In the genomic region with DNA sequence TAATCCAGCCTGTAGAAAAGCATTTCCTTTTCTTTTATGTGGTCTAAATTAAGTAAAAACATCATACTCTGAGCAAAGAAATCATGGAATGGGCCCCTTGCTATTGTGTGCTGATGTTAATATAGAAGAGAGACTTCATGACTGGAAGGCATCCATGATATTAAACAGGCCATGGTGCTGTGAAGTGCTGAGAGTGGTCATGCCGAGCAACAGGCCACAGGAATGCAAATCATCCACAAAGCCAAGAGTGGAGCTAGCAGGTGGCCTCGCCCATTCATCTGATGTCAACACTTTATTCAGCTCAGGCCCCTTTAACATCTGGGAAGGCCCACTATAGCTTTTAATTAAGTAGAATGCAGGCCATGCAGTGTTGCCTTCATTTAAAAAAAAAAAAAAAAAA, we compare ENCODE assay signal across 14 cellular contexts.
A peak's percentile ranks its signal among the peaks of the same experiment; 100 is the strongest.
DNase-seq lines count a peak whose midpoint lies in the region; ATAC-seq and TF ChIP-seq lines count a peak whose summit lies in the region.
"Had no signal": no experiment of that assay in that cellular context is flagged by ENCODE, and none has a peak within 500 bp of the region (broad histone marks: within the 10 kb centered on the region; RNA-seq: fewer than 3 reads in every experiment).

No MANE protein-coding gene starts in this region.

- H3K4me3 ChIP-seq in Panc1 (ENCODE audit: low read depth in 2 of 2, low read length in 2 of 2), result no peak overlapping the region
- H3K4me3 ChIP-seq in ovary, result no peak overlapping the region
- H3K4me3 ChIP-seq: skin epidermis had no signal

- peaks cover 6% of the 10 kb centered on the region; the same call in 1 of the 2 replicates for H3K4me1 ChIP-seq in Panc1 (ENCODE audit: control insufficient read depth, insufficient read depth, low read length)
- no peaks in the 10 kb centered on the region for H3K4me1 ChIP-seq in ovary (ENCODE audit: insufficient read depth)

- H3K4me1 Mint-ChIP-seq in neural crest cell, result peaks cover 17% of the 10 kb centered on the region
- no peaks in the 10 kb centered on the region for H3K4me1 Mint-ChIP-seq in activated T-helper 2 cell treated with anti-CD3 and anti-CD28 coated beads, Interferon-gamma antibody, Interleukin-2, Interleukin-4, amounts not matched to agents 10 μg/mL and 5 μg/mL and 100 μg/mL, durations not matched to agents 14 hours and 24 hours and 36 hours (ENCODE audit: low read depth)
- H3K4me1 Mint-ChIP-seq: IgD-negative memory B cell; stimulated activated naive B cell treated with anti-CD40 and anti-IgM and Interleukin-4, amounts not matched to agents 10 μg/mL and 1 μg/mL and 100 μg/mL, for 72 hours had no signal

- intact Hi-C loops in Panc1 (cut with micrococcal nuclease; ENCODE audit: unreplicated experiment) (no loop called here), ovary (cut with DNase I) (no loop called here)
- intact Hi-C loops in activated T-helper 2 cell treated with anti-CD3 and anti-CD28 coated beads, Interferon-gamma antibody, Interleukin-2, Interleukin-4, amounts not matched to agents 10 μg/mL and 5 μg/mL and 100 μg/mL, durations not matched to agents 14 hours and 24 hours and 36 hours (cut with micrococcal nuclease), result no loop called here

- H3K27ac ChIP-seq in Panc1 (ENCODE audit: low read length) (peak overlapping the region; percentile 51; the same call in 1 of the 2 replicates), ovary (no peak overlapping the region)
- H3K27ac ChIP-seq: skin epidermis had no signal

- ATAC-seq in Panc1 (0 out of 2 replicates have a peak, but pooled peaks have one; percentile 48), HG02623 (IDR thresholded peaks at IDR 0.05; ENCODE audit: unreplicated experiment) (no peak)
- ATAC-seq: left lobe of liver; stimulated activated naive B cell treated with anti-CD40 and anti-IgM and Interleukin-4, amounts not matched to agents 10 μg/mL and 1 μg/mL and 100 μg/mL, for 72 hours had no signal

- H3K9me3 ChIP-seq in Panc1 (ENCODE audit: control insufficient read depth, insufficient read depth, low read depth, low read length) (no peaks in the 10 kb centered on the region), ovary (no peaks in the 10 kb centered on the region)

- no TSS peak for BruUV-seq in Panc1 (replicated peaks; lab: Mats Ljungman, UMichigan)

- H3K9me3 Mint-ChIP-seq in neural crest cell, result peaks cover 7% of the 10 kb centered on the region
- no peaks in the 10 kb centered on the region for H3K9me3 Mint-ChIP-seq in activated T-helper 2 cell treated with anti-CD3 and anti-CD28 coated beads, Interferon-gamma antibody, Interleukin-2, Interleukin-4, amounts not matched to agents 10 μg/mL and 5 μg/mL and 100 μg/mL, durations not matched to agents 14 hours and 24 hours and 36 hours

- H3K27me3 ChIP-seq in Panc1 (ENCODE audit: control insufficient read depth, insufficient read depth, low read length) (no peaks in the 10 kb centered on the region), ovary (no peaks in the 10 kb centered on the region)

- H3K27ac Mint-ChIP-seq in neural crest cell (ENCODE audit: unreplicated experiment), result peak overlapping the region; percentile 57
- H3K27ac Mint-ChIP-seq in activated T-helper 2 cell treated with anti-CD3 and anti-CD28 coated beads, Interferon-gamma antibody, Interleukin-2, Interleukin-4, amounts not matched to agents 10 μg/mL and 5 μg/mL and 100 μg/mL, durations not matched to agents 14 hours and 24 hours and 36 hours, result no peak overlapping the region
- H3K27ac Mint-ChIP-seq: IgD-negative memory B cell; stimulated activated naive B cell treated with anti-CD40 and anti-IgM and Interleukin-4, amounts not matched to agents 10 μg/mL and 1 μg/mL and 100 μg/mL, for 72 hours had no signal

- TF ChIP-seq CTCF in Panc1 (IDR thresholded peaks at IDR 0.05), result no peak
- TF ChIP-seq CTCF in neural crest cell (conservative IDR thresholded peaks at IDR 0.05), result no peak
- TF ChIP-seq CTCF in ovary (IDR thresholded peaks at IDR 0.05), result no peak

- H3K27me3 Mint-ChIP-seq in neural crest cell (ENCODE audit: low read depth), result no peaks in the 10 kb centered on the region
- no peaks in the 10 kb centered on the region for H3K27me3 Mint-ChIP-seq in activated T-helper 2 cell treated with anti-CD3 and anti-CD28 coated beads, Interferon-gamma antibody, Interleukin-2, Interleukin-4, amounts not matched to agents 10 μg/mL and 5 μg/mL and 100 μg/mL, durations not matched to agents 14 hours and 24 hours and 36 hours (ENCODE audit: low read depth)
- H3K27me3 Mint-ChIP-seq: IgD-negative memory B cell; stimulated activated naive B cell treated with anti-CD40 and anti-IgM and Interleukin-4, amounts not matched to agents 10 μg/mL and 1 μg/mL and 100 μg/mL, for 72 hours had no signal

- POLR2A ChIA-PET in Panc1 (lab: Charles Lee), result no interaction called here

- 44 to 63% (median 50%) methylated on average over 2 of the region's 2 CpGs for WGBS in ovary, 3 donors

- in situ Hi-C loops in Panc1 (cut with HindIII; ENCODE audit: low pct_unique_long_range_greater_than_20kb, low sequenced_read_pairs), result no loop called here

- H3K36me3 Mint-ChIP-seq in neural crest cell (ENCODE audit: low read depth), result no peaks in the 10 kb centered on the region
- no peaks in the 10 kb centered on the region for H3K36me3 Mint-ChIP-seq in activated T-helper 2 cell treated with anti-CD3 and anti-CD28 coated beads, Interferon-gamma antibody, Interleukin-2, Interleukin-4, amounts not matched to agents 10 μg/mL and 5 μg/mL and 100 μg/mL, durations not matched to agents 14 hours and 24 hours and 36 hours (ENCODE audit: low read depth)
- H3K36me3 Mint-ChIP-seq: IgD-negative memory B cell; stimulated activated naive B cell treated with anti-CD40 and anti-IgM and Interleukin-4, amounts not matched to agents 10 μg/mL and 1 μg/mL and 100 μg/mL, for 72 hours had no signal

- DNase-seq in ELR (ENCODE audit: low read depth) (peak; percentile 69), Panc1 (ENCODE audit: low read depth, low spot score) (no peak), fibroblast of peridontal ligament (ENCODE audit: extremely low read depth) (peak; percentile 68), neural crest cell (ENCODE audit: low read depth, low spot score) (peak; percentile 3), ovary (no peak), NCI-H128 (lab: John Stamatoyannopoulos, UW; ENCODE audit: unreplicated experiment) (no peak)
- DNase-seq in activated T-helper 2 cell treated with anti-CD3 and anti-CD28 coated beads, Interferon-gamma antibody, Interleukin-2, Interleukin-4, amounts not matched to agents 10 μg/mL and 5 μg/mL and 100 μg/mL, durations not matched to agents 14 hours and 24 hours and 36 hours (ENCODE audit: low spot score), result no peak
- DNase-seq: DMS153; NCI-H510A treated with DMSO at 0.1 percent for 48 hours; stimulated activated naive B cell treated with anti-CD40 and anti-IgM and Interleukin-4, amounts not matched to agents 10 μg/mL and 1 μg/mL and 100 μg/mL, for 72 hours had no signal

- CTCF ChIA-PET in Panc1 (lab: Charles Lee), result no interaction called here

- TF ChIP-seq EP300 in ovary (IDR thresholded peaks at IDR 0.05), result no peak

- no peak for TF ChIP-seq POLR2A in ovary (IDR thresholded peaks at IDR 0.05)

- H3K4me3 Mint-ChIP-seq in neural crest cell, result no peak overlapping the region
- H3K4me3 Mint-ChIP-seq in activated T-helper 2 cell treated with anti-CD3 and anti-CD28 coated beads, Interferon-gamma antibody, Interleukin-2, Interleukin-4, amounts not matched to agents 10 μg/mL and 5 μg/mL and 100 μg/mL, durations not matched to agents 14 hours and 24 hours and 36 hours (ENCODE audit: low read depth), result no peak overlapping the region
- H3K4me3 Mint-ChIP-seq: IgD-negative memory B cell; stimulated activated naive B cell treated with anti-CD40 and anti-IgM and Interleukin-4, amounts not matched to agents 10 μg/mL and 1 μg/mL and 100 μg/mL, for 72 hours had no signal

- H3K36me3 ChIP-seq in Panc1 (ENCODE audit: control insufficient read depth, insufficient read depth, low read length), result no peaks in the 10 kb centered on the region
- no peaks in the 10 kb centered on the region for H3K36me3 ChIP-seq in ovary

Comparison
In these comparisons a context has a peak if more than half of its experiments do, and no peak if none do; other contexts are left out.
1. DNase-seq: peak in ELR (single experiment), fibroblast of peridontal ligament (single experiment) and neural crest cell (single experiment); none in Panc1 (single experiment), ovary (0 of 5), activated T-helper 2 cell treated with anti-CD3 and anti-CD28 coated beads, Interferon-gamma antibody, Interleukin-2, Interleukin-4, amounts not matched to agents 10 μg/mL and 5 μg/mL and 100 μg/mL, durations not matched to agents 14 hours and 24 hours and 36 hours (single experiment) and NCI-H128 (single experiment).